In the genomic region with DNA sequence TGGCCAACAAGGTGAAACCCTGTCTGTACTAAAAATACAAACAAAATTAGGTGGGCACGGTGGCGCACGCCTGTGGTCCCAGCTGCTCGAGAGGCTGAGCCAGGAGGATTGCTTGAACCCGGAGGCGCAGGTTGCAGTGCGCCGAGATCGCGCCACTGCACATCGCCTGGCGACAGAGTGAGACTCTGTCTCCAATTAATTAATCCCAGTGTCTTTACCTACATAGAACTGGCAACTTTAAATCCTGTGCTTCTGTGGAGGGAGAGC, we compare ENCODE assay signal across 7 cellular contexts. TPM values are rescaled to one million over a fixed set of nuclear protein-coding genes. Genes with fewer than 3 reads are reported as not detected.
A peak's percentile ranks its signal among the peaks of the same experiment; 100 is the strongest.
DNase-seq lines count a peak whose midpoint lies in the region; ATAC-seq lines count a peak whose summit lies in the region.
"Had no signal": no experiment of that assay in that cellular context is flagged by ENCODE, and none has a peak within 500 bp of the region (broad histone marks: within the 10 kb centered on the region; RNA-seq: fewer than 3 reads in every experiment).

No MANE protein-coding gene starts in this region.

- H3K9me3 Mint-ChIP-seq in activated CD8-positive, alpha-beta memory T cell treated with anti-CD3 and anti-CD28 coated beads, Interleukin-2, amount 10 ng/mL, durations not matched to agents 7 days and 5 days (ENCODE audit: low read depth), result no peaks in the 10 kb centered on the region

- peak overlapping the region; percentile 92 for H3K4me3 Mint-ChIP-seq in activated CD8-positive, alpha-beta memory T cell treated with anti-CD3 and anti-CD28 coated beads, Interleukin-2, amount 10 ng/mL, durations not matched to agents 7 days and 5 days

- H3K4me1 Mint-ChIP-seq in activated CD8-positive, alpha-beta memory T cell treated with anti-CD3 and anti-CD28 coated beads, Interleukin-2, amount 10 ng/mL, durations not matched to agents 7 days and 5 days, result peaks cover 24% of the 10 kb centered on the region

- ATAC-seq in activated CD8-positive, alpha-beta memory T cell treated with anti-CD3 and anti-CD28 coated beads, Interleukin-2, amount 10 ng/mL, durations not matched to agents 7 days and 5 days, result no peak
- ATAC-seq in GM19452 (IDR thresholded peaks at IDR 0.05; ENCODE audit: unreplicated experiment), result no peak

- peak overlapping the region; percentile 97 for H3K27ac Mint-ChIP-seq in activated CD8-positive, alpha-beta memory T cell treated with anti-CD3 and anti-CD28 coated beads, Interleukin-2, amount 10 ng/mL, durations not matched to agents 7 days and 5 days

- H3K27ac ChIP-seq in epithelial cell of prostate (peak overlapping the region; percentile 94), temporal lobe (ENCODE audit: low read depth, low read length) (peak overlapping the region; percentile 98)

- H3K36me3 Mint-ChIP-seq in activated CD8-positive, alpha-beta memory T cell treated with anti-CD3 and anti-CD28 coated beads, Interleukin-2, amount 10 ng/mL, durations not matched to agents 7 days and 5 days, result no peaks in the 10 kb centered on the region

- no peaks in the 10 kb centered on the region for H3K27me3 Mint-ChIP-seq in activated CD8-positive, alpha-beta memory T cell treated with anti-CD3 and anti-CD28 coated beads, Interleukin-2, amount 10 ng/mL, durations not matched to agents 7 days and 5 days

- no peak for DNase-seq in activated CD8-positive, alpha-beta memory T cell treated with anti-CD3 and anti-CD28 coated beads, Interleukin-2, amount 10 ng/mL, durations not matched to agents 7 days and 5 days
- no peak for DNase-seq in activated CD8-positive, alpha-beta memory T cell treated with anti-CD3 and anti-CD28 coated beads for 24 hours
- no peak for DNase-seq in epithelial cell of prostate (ENCODE audit: low read depth, low spot score)
- DNase-seq in NCI-H1105 (lab: John Stamatoyannopoulos, UW), result no peak
- DNase-seq: SHP77 treated with DMSO at 0.1 percent for 48 hours had no signal

- CTCF ChIA-PET in activated CD8-positive, alpha-beta memory T cell treated with anti-CD3 and anti-CD28 coated beads, Interleukin-2, amount 10 ng/mL, durations not matched to agents 7 days and 5 days (lab: Charles Lee), result interaction anchor here (0.9 to 1.5 kb wide), 6 partner anchors 13 to 191 kb away, joined by 3 to 7 read pairs (median 3); a partner anchor contains a TSS

RNA-seq across cellular contexts. Expression of a gene that starts 1.5 kb away (rescaled TPM):
- total RNA-seq in activated CD8-positive, alpha-beta memory T cell treated with anti-CD3 and anti-CD28 coated beads, Interleukin-2, amount 10 ng/mL, durations not matched to agents 7 days and 5 days, result 100 to 1,000 TPM; 260 to 318 TPM
- total RNA-seq in temporal lobe, result 70.8 TPM

RNA-seq across cellular contexts. Expression of a gene that starts 8.7 kb away (rescaled TPM):
- total RNA-seq in activated CD8-positive, alpha-beta memory T cell treated with anti-CD3 and anti-CD28 coated beads, Interleukin-2, amount 10 ng/mL, durations not matched to agents 7 days and 5 days, result not detected
- total RNA-seq in temporal lobe, result 0.25 TPM

RNA-seq across cellular contexts. Expression of a gene that starts 19.6 kb away (rescaled TPM):
- total RNA-seq in activated CD8-positive, alpha-beta memory T cell treated with anti-CD3 and anti-CD28 coated beads, Interleukin-2, amount 10 ng/mL, durations not matched to agents 7 days and 5 days, result not detected
- total RNA-seq in temporal lobe, result not detected

RNA-seq across cellular contexts. Expression of a gene that starts 26.2 kb away (rescaled TPM):
- 100 to 1,000 TPM; 631 to 651 TPM for total RNA-seq in activated CD8-positive, alpha-beta memory T cell treated with anti-CD3 and anti-CD28 coated beads, Interleukin-2, amount 10 ng/mL, durations not matched to agents 7 days and 5 days
- total RNA-seq in temporal lobe, result 81.6 TPM

RNA-seq across cellular contexts. Expression of a gene that starts 38.4 kb away (rescaled TPM):
- total RNA-seq in activated CD8-positive, alpha-beta memory T cell treated with anti-CD3 and anti-CD28 coated beads, Interleukin-2, amount 10 ng/mL, durations not matched to agents 7 days and 5 days, result 10 to 100 TPM in 1 of 2 experiments, 1 to 10 TPM in 1; 6.0 to 10.3 TPM
- not detected for total RNA-seq in temporal lobe
